ENCODE assay signal across 8 cellular contexts in genomic region chr1:15833069-15833679, GRCh38. TPM values are rescaled to one million over a fixed set of nuclear protein-coding genes. Genes with fewer than 3 reads are reported as not detected.
A peak's percentile ranks its signal among the peaks of the same experiment; 100 is the strongest.
DNase-seq lines count a peak whose midpoint lies in the region; ATAC-seq and TF ChIP-seq lines count a peak whose summit lies in the region.

No MANE protein-coding gene starts in this region.

- ATAC-seq in lung (ENCODE audit: insufficient read depth, low FRiP score) (no peak), GM19463 (IDR thresholded peaks at IDR 0.05; ENCODE audit: unreplicated experiment) (no peak)

- no peaks in the 10 kb centered on the region for H4K20me1 ChIP-seq in KMS-11 (ENCODE audit: insufficient read depth)

- H3K36me3 ChIP-seq in KMS-11 (ENCODE audit: insufficient read depth) = no peaks in the 10 kb centered on the region
- no peaks in the 10 kb centered on the region for H3K36me3 ChIP-seq in breast epithelium
- H3K36me3 ChIP-seq in lung (ENCODE audit: control insufficient read depth in 2 of 2, insufficient read depth in 2 of 2, low read length in 2 of 2) = no peaks in the 10 kb centered on the region

- 32 to 66% methylated on average over 24 of the region's 24 CpGs for WGBS in lung, 2 donors

- DNase-seq in T-helper 2 cell treated with Interferon-gamma antibody and Interleukin-4, amounts not matched to agents 5 μg/mL and 100 μg/mL, for 36 hours (ENCODE audit: low spot score) = peak; percentile 49
- DNase-seq in breast epithelium (ENCODE audit: low spot score in 2 of 2) = peak; percentile 79 to 90
- peak; percentile 56 for DNase-seq in lung (ENCODE audit: low spot score)
- DNase-seq in stimulated activated CD8-positive, alpha-beta memory T cell treated with anti-CD3 and anti-CD28 coated beads, Interleukin-15, amount 100 ng/mL, for 1 hour (ENCODE audit: low read depth) = peak; percentile 8
- no peak for DNase-seq in cerebellum (ENCODE audit: low spot score)

- peaks cover 12% of the 10 kb centered on the region for H3K4me1 ChIP-seq in KMS-11 (ENCODE audit: low read depth, poor library complexity, severe bottlenecking)
- peaks cover 0 to 13% of the 10 kb centered on the region in 2 donors for H3K4me1 ChIP-seq in breast epithelium
- peaks cover 0 to 8% of the 10 kb centered on the region in 2 donors for H3K4me1 ChIP-seq in lung (ENCODE audit: control insufficient read depth in 2 of 2, insufficient read depth in 2 of 2, low read length in 2 of 2)

- H3K27ac ChIP-seq in C4-2B = peak overlapping the region; percentile 73
- peak overlapping the region; percentile 97; the same call in 1 of the 2 replicates for H3K27ac ChIP-seq in KMS-11
- peak overlapping the region; percentile 87 to 100 for H3K27ac ChIP-seq in breast epithelium
- peak overlapping the region; percentile 81 to 90 for H3K27ac ChIP-seq in lung (ENCODE audit: low read depth in 1 of 2, low read length in 1 of 2)

- peaks cover 2% of the 10 kb centered on the region for H3K27me3 Mint-ChIP-seq in T-helper 2 cell treated with Interferon-gamma antibody and Interleukin-4, amounts not matched to agents 5 μg/mL and 100 μg/mL, for 36 hours (ENCODE audit: low read depth)

- no peaks in the 10 kb centered on the region for H3K27me3 ChIP-seq in KMS-11 (ENCODE audit: insufficient read depth, low read depth)
- H3K27me3 ChIP-seq in breast epithelium = no peaks in the 10 kb centered on the region
- H3K27me3 ChIP-seq in lung (ENCODE audit: control insufficient read depth, insufficient read depth) = no peaks in the 10 kb centered on the region

- TF ChIP-seq POLR2A in breast epithelium (IDR thresholded peaks at IDR 0.05) = no peak

- peak overlapping the region; percentile 98 for H3K27ac Mint-ChIP-seq in T-helper 2 cell treated with Interferon-gamma antibody and Interleukin-4, amounts not matched to agents 5 μg/mL and 100 μg/mL, for 36 hours

- no peak overlapping the region for H2AFZ ChIP-seq in KMS-11 (ENCODE audit: low read depth)

- no peaks in the 10 kb centered on the region for H3K9me3 Mint-ChIP-seq in T-helper 2 cell treated with Interferon-gamma antibody and Interleukin-4, amounts not matched to agents 5 μg/mL and 100 μg/mL, for 36 hours

- H3K4me1 Mint-ChIP-seq in T-helper 2 cell treated with Interferon-gamma antibody and Interleukin-4, amounts not matched to agents 5 μg/mL and 100 μg/mL, for 36 hours (ENCODE audit: low read depth) = peaks cover 32% of the 10 kb centered on the region

- peak overlapping the region; percentile 96 for H3K4me3 Mint-ChIP-seq in T-helper 2 cell treated with Interferon-gamma antibody and Interleukin-4, amounts not matched to agents 5 μg/mL and 100 μg/mL, for 36 hours

- no peaks in the 10 kb centered on the region for H3K9me3 ChIP-seq in breast epithelium
- no peaks in the 10 kb centered on the region for H3K9me3 ChIP-seq in lung (ENCODE audit: control insufficient read depth in 2 of 2, insufficient read depth in 1 of 2, low read length in 1 of 2)

- peaks cover 18% of the 10 kb centered on the region for H3K79me2 ChIP-seq in KMS-11 (ENCODE audit: insufficient read depth, low read depth)

- intact Hi-C loops in breast epithelium (cut with DNase I; ENCODE audit: low total_unique reads) = no loop called here

- peak overlapping the region; percentile 90 for H3K4me2 ChIP-seq in KMS-11

- TF ChIP-seq CTCF in C4-2B (conservative IDR thresholded peaks at IDR 0.05) (no peak), KMS-11 (conservative IDR thresholded peaks at IDR 0.05; ENCODE audit: low read depth, low read length) (no peak), breast epithelium (IDR thresholded peaks at IDR 0.05) (no peak), lung (IDR thresholded peaks at IDR 0.05; ENCODE audit: control extremely low read depth, extremely low read depth) (no peak)

- peaks cover 18% of the 10 kb centered on the region for H3K36me3 Mint-ChIP-seq in T-helper 2 cell treated with Interferon-gamma antibody and Interleukin-4, amounts not matched to agents 5 μg/mL and 100 μg/mL, for 36 hours (ENCODE audit: low read depth)

- H3K4me3 ChIP-seq in KMS-11 (IDR thresholded peaks at IDR 0.05; ENCODE audit: insufficient read depth, low read depth, low read length) (no peak overlapping the region), breast epithelium (peak overlapping the region; percentile 74 to 93 (median 82)), lung (no peak overlapping the region)

- peak overlapping the region; percentile 95; the same call in 1 of the 2 replicates for H3K9ac ChIP-seq in KMS-11

RNA-seq across cellular contexts. Expression of gene SPEN, which starts 14.3 kb away (rescaled TPM):
- total RNA-seq in breast epithelium (10 to 100 TPM; 46.9 to 56.6 (median 51.2) TPM), lung (10 to 100 TPM; 50.0 to 82.3 TPM), cerebellum (69.0 TPM)
- 10 to 100 TPM; 10.7 to 23.5 TPM for polyA plus RNA-seq in lung

RNA-seq across cellular contexts. Expression of gene UQCRHL, which starts 25.7 kb away (rescaled TPM):
- 1 to 10 TPM in 2 of 3 donors, under 1 TPM in 1; 0.66 to 1.4 (median 1.2) TPM for total RNA-seq in breast epithelium
- total RNA-seq in lung = 1 to 10 TPM; 1.1 to 4.6 TPM
- polyA plus RNA-seq in lung = 1 to 10 TPM; 1.6 to 1.8 TPM
- total RNA-seq in cerebellum = 2.6 TPM

Comparison
In these comparisons a context has a peak if more than half of its experiments do, and no peak if none do; other contexts are left out.
1. H3K4me3 ChIP-seq: peak in breast epithelium (3 of 3); none in KMS-11 (single experiment) and lung (single experiment).
2. Peak in every context shown above with its lines, with median percentiles within 50 percentile points of each other: H3K27ac ChIP-seq.